Comparison of ENCODE assay signal across 20 cellular contexts in genomic region chr2:64379221-64379620, GRCh38.
DNase-seq lines count a peak whose midpoint lies in the region; ATAC-seq and TF ChIP-seq lines count a peak whose summit lies in the region.
"Had no signal": no experiment of that assay in that cellular context is flagged by ENCODE, and none has a peak within 500 bp of the region (broad histone marks: within the 10 kb centered on the region; RNA-seq: fewer than 3 reads in every experiment).

No MANE protein-coding gene starts in this region.

- no peak overlapping the region for H2BK120ac ChIP-seq in neuronal stem cell (ENCODE audit: low read depth, low read length)

- H3K27ac ChIP-seq in mammary epithelial cell (ENCODE audit: insufficient read depth, low read depth, low read length): no peak overlapping the region
- no peak overlapping the region for H3K27ac ChIP-seq in neuronal stem cell (replicated peaks; ENCODE audit: low read length)
- H3K27ac ChIP-seq: 22Rv1, BLaER1, C4-2B had no signal

- H3K4me1 Mint-ChIP-seq in MCF 10A (ENCODE audit: insufficient read depth, unreplicated experiment): peaks cover 5% of the 10 kb centered on the region
- H3K4me1 Mint-ChIP-seq: B cell had no signal

- no peaks in the 10 kb centered on the region for H3K79me2 ChIP-seq in mammary epithelial cell (ENCODE audit: insufficient read depth, low read length)

- H3K36me3 ChIP-seq in mammary epithelial cell (ENCODE audit: insufficient read depth, low read length): no peaks in the 10 kb centered on the region
- no peaks in the 10 kb centered on the region for H3K36me3 ChIP-seq in neuronal stem cell (replicated peaks in 1 of 2; ENCODE audit: control insufficient read depth in 2 of 2, insufficient read depth in 2 of 2, low read length in 2 of 2)
- H3K36me3 ChIP-seq: BLaER1 had no signal

- H3K4me3 Mint-ChIP-seq in MCF 10A (ENCODE audit: unreplicated experiment): no peak overlapping the region
- H3K4me3 Mint-ChIP-seq: B cell; CD4-positive, CD25-positive, alpha-beta regulatory T cell; CD8-positive, alpha-beta T cell had no signal

- intact Hi-C loops in MCF 10A (cut with micrococcal nuclease): no loop called here
- intact Hi-C loops in mammary epithelial cell (cut with micrococcal nuclease): no loop called here
- intact Hi-C loops in cardiac septum (cut with DNase I): no loop called here

- H3K9me3 Mint-ChIP-seq in MCF 10A (ENCODE audit: unreplicated experiment): no peaks in the 10 kb centered on the region
- H3K9me3 Mint-ChIP-seq: CD8-positive, alpha-beta T cell had no signal

- H4K20me1 ChIP-seq in mammary epithelial cell (ENCODE audit: insufficient read depth, low read length): no peaks in the 10 kb centered on the region
- H4K20me1 ChIP-seq: BLaER1 had no signal

- TF ChIP-seq CTCF in MCF 10A (IDR thresholded peaks at IDR 0.05; ENCODE audit: unreplicated experiment) (no peak), mammary epithelial cell (conservative IDR thresholded peaks at IDR 0.05 in 1 of 2, IDR thresholded peaks at IDR 0.05 in 1 of 2; ENCODE audit: extremely low read depth in 1 of 2, insufficient read depth in 1 of 2, low read depth in 1 of 2, low read length in 2 of 2) (no peak)

- no TSS peak for BruUV-seq in MCF 10A (replicated peaks; lab: Mats Ljungman, UMichigan)
- no TSS peak for BruUV-seq in mammary epithelial cell (replicated peaks; lab: Mats Ljungman, UMichigan)

- H3K9me3 ChIP-seq in mammary epithelial cell (replicated peaks; ENCODE audit: insufficient read depth, low read length) (no peaks in the 10 kb centered on the region), neuronal stem cell (replicated peaks in 1 of 2; ENCODE audit: control insufficient read depth in 2 of 2, insufficient read depth in 1 of 2, low read depth in 1 of 2, low read length in 2 of 2) (no peaks in the 10 kb centered on the region)
- H3K9me3 ChIP-seq: BLaER1, Caco-2 had no signal

- H3K4me3 ChIP-seq in mammary epithelial cell (replicated peaks in 1 of 3; ENCODE audit: insufficient read depth in 1 of 3, low read depth in 2 of 3, low read length in 3 of 3) (no peak overlapping the region), neuronal stem cell (ENCODE audit: low read length in 2 of 2) (no peak overlapping the region)
- H3K4me3 ChIP-seq: BLaER1 had no signal

- H4K91ac ChIP-seq in neuronal stem cell (ENCODE audit: low read depth, low read length, poor library complexity): no peak overlapping the region

- peak overlapping the region; percentile 72 for H3K14ac ChIP-seq in neuronal stem cell (ENCODE audit: low read length)

- ATAC-seq in left lobe of liver: no peak
- ATAC-seq: CD8-positive, alpha-beta T cell had no signal

- H3K23ac ChIP-seq in neuronal stem cell (ENCODE audit: low read depth, low read length, poor library complexity): no peak overlapping the region

- H2BK12ac ChIP-seq in neuronal stem cell (ENCODE audit: low read length): no peak overlapping the region

- no peak overlapping the region for H3K18ac ChIP-seq in neuronal stem cell (ENCODE audit: low read length)

- H4K8ac ChIP-seq in neuronal stem cell (ENCODE audit: low read depth, low read length): peak overlapping the region; percentile 1

- 82% methylated on average over 7 of the region's 8 CpGs for WGBS in mammary epithelial cell (ENCODE audit: low coverage, missing lambda C conversion rate)
- WGBS in neuronal stem cell (ENCODE audit: extremely low coverage in 2 of 2, insufficient read length in 2 of 2, insufficient replicate concordance in 1 of 2), 2 donors: no CpG with 5 or more reads among the region's 8 CpGs

- H3K4me1 ChIP-seq in mammary epithelial cell (ENCODE audit: insufficient read depth, low read length) (peaks cover 9% of the 10 kb centered on the region), neuronal stem cell (ENCODE audit: control insufficient read depth in 2 of 2, insufficient read depth in 1 of 2, low read depth in 1 of 2, low read length in 2 of 2) (peaks cover 1 to 2% of the 10 kb centered on the region in 2 donors)
- H3K4me1 ChIP-seq: Caco-2 had no signal

- no peaks in the 10 kb centered on the region for H3K36me3 Mint-ChIP-seq in MCF 10A (ENCODE audit: insufficient read depth, unreplicated experiment)
- H3K36me3 Mint-ChIP-seq: CD4-positive, CD25-positive, alpha-beta regulatory T cell; CD8-positive, alpha-beta T cell had no signal

- H2BK15ac ChIP-seq in neuronal stem cell (ENCODE audit: low read length): no peak overlapping the region

- H2AK5ac ChIP-seq in neuronal stem cell (ENCODE audit: low read depth, low read length): no peak overlapping the region

- H3K27me3 ChIP-seq in mammary epithelial cell (ENCODE audit: insufficient read depth, low read length): no peaks in the 10 kb centered on the region
- no peaks in the 10 kb centered on the region for H3K27me3 ChIP-seq in neuronal stem cell (ENCODE audit: control insufficient read depth in 3 of 3, insufficient read depth in 3 of 3, low read depth in 1 of 3, low read length in 3 of 3)
- H3K27me3 ChIP-seq: BLaER1 had no signal

- H3K27ac Mint-ChIP-seq in MCF 10A (ENCODE audit: low read depth, unreplicated experiment): peak overlapping the region; percentile 39
- H3K27ac Mint-ChIP-seq: B cell; CD4-positive, CD25-positive, alpha-beta regulatory T cell; CD8-positive, alpha-beta T cell had no signal

- H2AFZ ChIP-seq in mammary epithelial cell (ENCODE audit: low read depth, low read length): no peak overlapping the region
- no peak overlapping the region for H2AFZ ChIP-seq in neuronal stem cell (ENCODE audit: low read length)

- H2BK5ac ChIP-seq in neuronal stem cell (ENCODE audit: low read length): no peak overlapping the region

- H3K9ac ChIP-seq in mammary epithelial cell (ENCODE audit: insufficient read depth, low read length): no peak overlapping the region
- H3K9ac ChIP-seq in neuronal stem cell (ENCODE audit: low read depth, low read length, poor library complexity): no peak overlapping the region
- H3K9ac ChIP-seq: BLaER1 had no signal

- dilution Hi-C loops in mammary epithelial cell (cut with HindIII; ENCODE audit: low sequenced_read_pairs): no loop called here

- no peak overlapping the region for H3K4me2 ChIP-seq in mammary epithelial cell (ENCODE audit: insufficient read depth, low read depth, low read length)
- H3K4me2 ChIP-seq in neuronal stem cell (ENCODE audit: insufficient read depth, low read length, poor library complexity, severe bottlenecking): no peak overlapping the region
- H3K4me2 ChIP-seq: BLaER1 had no signal

- H3K27me3 Mint-ChIP-seq in MCF 10A (ENCODE audit: insufficient read depth, unreplicated experiment): peaks cover 12% of the 10 kb centered on the region

- in situ Hi-C loops in mammary epithelial cell (cut with MboI; ENCODE audit: low sequenced_read_pairs in 2 of 2): no loop called here

- POLR2A ChIA-PET in MCF 10A (lab: Yijun Ruan, JAX): no interaction called here

- no peaks in the 10 kb centered on the region for H3K79me1 ChIP-seq in neuronal stem cell (ENCODE audit: low read depth, low read length)

- no peak overlapping the region for H3K4ac ChIP-seq in neuronal stem cell (ENCODE audit: low read length)

- CTCF ChIA-PET in MCF 10A (lab: Yijun Ruan, JAX) (interaction anchor here (0.6 kb wide), 2 partner anchors 61 to 511 kb away, joined by 3 read pairs; no protein-coding TSS in a partner anchor), mammary epithelial cell (lab: Charles Lee; ENCODE audit: low non-redundant PET) (no interaction called here)

- no peak for DNase-seq in MCF 10A (ENCODE audit: unreplicated experiment)
- DNase-seq in mammary epithelial cell: no peak
- DNase-seq in left lobe of liver (ENCODE audit: low spot score): peak; percentile 31
- no peak for DNase-seq in neuronal stem cell (ENCODE audit: low spot score)
- DNase-seq in NCI-H2107 treated with DMSO at 0.1 percent for 48 hours (lab: John Stamatoyannopoulos, UW; ENCODE audit: unreplicated experiment): no peak
- no peak for DNase-seq in cardiac septum (ENCODE audit: low spot score)
- no peak for DNase-seq in SW480 (ENCODE audit: low spot score)
- no peak for DNase-seq in SHP77 treated with DMSO at 0.1 percent for 48 hours (lab: John Stamatoyannopoulos, UW)
- DNase-seq: Caco-2; CD4-positive, CD25-positive, alpha-beta regulatory T cell; CD8-positive, alpha-beta T cell; DMS153; DND-41; GOT3; H7; HCEC 1CT had no signal
